8 cellular contexts compared by ENCODE assay signal in the genomic region with DNA sequence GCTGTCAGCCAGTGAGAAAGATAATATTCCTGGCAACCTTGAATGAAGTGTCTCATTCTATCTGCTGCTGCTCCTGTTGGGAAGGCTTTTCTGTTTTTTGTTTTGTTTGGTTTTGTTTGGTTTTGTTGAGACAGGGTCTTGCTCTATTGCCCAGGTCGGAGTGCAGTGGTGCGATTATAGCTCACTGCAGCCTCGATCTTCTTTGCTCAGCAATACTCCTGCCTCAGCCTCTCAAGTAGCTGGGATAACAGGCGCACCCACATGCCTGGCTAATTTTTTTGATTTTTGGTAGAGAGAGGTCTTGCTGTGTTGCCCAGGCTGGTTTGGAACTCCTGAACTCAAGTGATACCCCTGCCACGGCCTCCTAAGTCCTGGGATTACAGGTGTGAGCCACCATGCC.
"Had no signal": no experiment of that assay in that cellular context is flagged by ENCODE, and none has a peak within 500 bp of the region (broad histone marks: within the 10 kb centered on the region; RNA-seq: fewer than 3 reads in every experiment).

No MANE protein-coding gene starts in this region.

- FAIRE-seq: G401.6, GM12878, GM12891, GM12892, GM18507, GM19239 had no signal

- H3K4me3 ChIP-seq: GM12878 had no signal

- ATAC-seq: GM12878 had no signal

- DNase-seq: GDM1, GF-D8 had no signal
